ENCODE assay signal across 12 cellular contexts in the genomic region with DNA sequence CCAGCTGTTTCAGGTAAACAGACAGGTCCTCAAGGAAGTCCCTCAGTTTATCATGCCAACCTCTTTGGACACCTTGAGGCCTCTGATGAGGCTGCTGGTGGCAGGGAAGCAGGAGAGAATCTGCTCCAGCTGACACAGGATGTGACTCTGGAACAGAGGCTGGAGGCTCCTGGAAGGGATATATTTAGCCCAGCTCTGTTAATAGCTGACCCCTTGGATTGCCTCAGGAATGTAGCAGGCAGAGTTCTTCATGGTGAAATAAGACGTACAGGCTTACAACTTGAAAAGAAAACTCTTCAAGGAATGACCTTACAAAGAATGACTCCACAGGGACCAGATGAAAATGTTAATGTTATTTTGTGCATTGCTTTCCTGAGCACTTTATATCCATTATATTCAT.
A peak's percentile ranks its signal among the peaks of the same experiment; 100 is the strongest.
DNase-seq lines count a peak whose midpoint lies in the region; ATAC-seq and TF ChIP-seq lines count a peak whose summit lies in the region.
"Had no signal": no experiment of that assay in that cellular context is flagged by ENCODE, and none has a peak within 500 bp of the region (broad histone marks: within the 10 kb centered on the region; RNA-seq: fewer than 3 reads in every experiment).

No MANE protein-coding gene starts in this region.

- H3K27me3 Mint-ChIP-seq in activated T-cell treated with anti-CD3 and anti-CD28 coated beads, Interleukin-2, amount 50 U/mL, for 72 hours (ENCODE audit: low read depth): peaks cover 18% of the 10 kb centered on the region

- ATAC-seq in Right ventricle myocardium inferior (peak; percentile 76), upper lobe of right lung (peak; percentile 37), GM18870 (IDR thresholded peaks at IDR 0.05; ENCODE audit: unreplicated experiment) (no peak)
- no peak for ATAC-seq in activated T-cell treated with anti-CD3 and anti-CD28 coated beads, Interleukin-2, amount 50 U/mL, for 72 hours (replicated peaks in 1 of 2)

- DNase-seq in Right ventricle myocardium inferior (ENCODE audit: missing footprints): no peak
- DNase-seq in cardiac septum (ENCODE audit: low spot score): no peak
- DNase-seq in dedifferentiated amniotic fluid mesenchymal stem cell (ENCODE audit: extremely low spot score): peak; percentile 41
- peak; percentile 96 for DNase-seq in kidney tubule cell (ENCODE audit: low spot score)
- DNase-seq in upper lobe of right lung: no peak
- DNase-seq in NCI-H2029 (lab: John Stamatoyannopoulos, UW): no peak
- no peak for DNase-seq in activated T-cell treated with anti-CD3 and anti-CD28 coated beads, Interleukin-2, amount 50 U/mL, for 72 hours
- DNase-seq: activated CD4-positive, alpha-beta T cell treated with anti-CD3 and anti-CD28 coated beads for 48 hours; central memory CD4-positive, alpha-beta T cell; left colon had no signal

- H3K36me3 Mint-ChIP-seq in activated T-cell treated with anti-CD3 and anti-CD28 coated beads, Interleukin-2, amount 50 U/mL, for 72 hours (ENCODE audit: insufficient read depth in 2 of 2): no peaks in the 10 kb centered on the region

- no peak overlapping the region for H3K4me3 ChIP-seq in upper lobe of right lung

- H3K27me3 ChIP-seq in upper lobe of right lung: no peaks in the 10 kb centered on the region

- no peak overlapping the region for H3K27ac ChIP-seq in upper lobe of right lung

- H3K9me3 Mint-ChIP-seq in activated T-cell treated with anti-CD3 and anti-CD28 coated beads, Interleukin-2, amount 50 U/mL, for 72 hours: no peaks in the 10 kb centered on the region

- no peaks in the 10 kb centered on the region for H3K36me3 ChIP-seq in upper lobe of right lung

- H3K4me1 Mint-ChIP-seq in activated T-cell treated with anti-CD3 and anti-CD28 coated beads, Interleukin-2, amount 50 U/mL, for 72 hours (ENCODE audit: low read depth): peaks cover 11% of the 10 kb centered on the region
- H3K4me1 Mint-ChIP-seq: B cell had no signal

- no peak overlapping the region for H3K4me3 Mint-ChIP-seq in activated T-cell treated with anti-CD3 and anti-CD28 coated beads, Interleukin-2, amount 50 U/mL, for 72 hours
- H3K4me3 Mint-ChIP-seq: B cell had no signal

- TF ChIP-seq CTCF in upper lobe of right lung (IDR thresholded peaks at IDR 0.05): no peak

- no peak overlapping the region for H3K27ac Mint-ChIP-seq in activated T-cell treated with anti-CD3 and anti-CD28 coated beads, Interleukin-2, amount 50 U/mL, for 72 hours
- H3K27ac Mint-ChIP-seq: B cell had no signal

- intact Hi-C loops in Right ventricle myocardium inferior (cut with DNase I) (loop anchor here (2.0 to 5.0 kb wide), 4 partner anchors 34 to 704 kb away; a partner anchor contains a TSS), cardiac septum (cut with DNase I) (loop anchor here (5.0 to 10.0 kb wide), 3 partner anchors 519 to 704 kb away; a partner anchor contains a TSS), upper lobe of right lung (cut with DNase I) (no loop called here)

- H3K4me1 ChIP-seq in upper lobe of right lung: no peaks in the 10 kb centered on the region

- H3K9me3 ChIP-seq in upper lobe of right lung: no peaks in the 10 kb centered on the region

Comparison
In these comparisons a context has a peak if more than half of its experiments do, and no peak if none do; other contexts are left out.
1. ATAC-seq: peak in Right ventricle myocardium inferior (single experiment) and upper lobe of right lung (single experiment); none in GM18870 (single experiment) and activated T-cell treated with anti-CD3 and anti-CD28 coated beads, Interleukin-2, amount 50 U/mL, for 72 hours (0 of 2).
2. DNase-seq: peak in dedifferentiated amniotic fluid mesenchymal stem cell (single experiment) and kidney tubule cell (single experiment); none in Right ventricle myocardium inferior (single experiment), cardiac septum (single experiment), upper lobe of right lung (single experiment), NCI-H2029 (single experiment) and activated T-cell treated with anti-CD3 and anti-CD28 coated beads, Interleukin-2, amount 50 U/mL, for 72 hours (0 of 2).